In the genomic region with DNA sequence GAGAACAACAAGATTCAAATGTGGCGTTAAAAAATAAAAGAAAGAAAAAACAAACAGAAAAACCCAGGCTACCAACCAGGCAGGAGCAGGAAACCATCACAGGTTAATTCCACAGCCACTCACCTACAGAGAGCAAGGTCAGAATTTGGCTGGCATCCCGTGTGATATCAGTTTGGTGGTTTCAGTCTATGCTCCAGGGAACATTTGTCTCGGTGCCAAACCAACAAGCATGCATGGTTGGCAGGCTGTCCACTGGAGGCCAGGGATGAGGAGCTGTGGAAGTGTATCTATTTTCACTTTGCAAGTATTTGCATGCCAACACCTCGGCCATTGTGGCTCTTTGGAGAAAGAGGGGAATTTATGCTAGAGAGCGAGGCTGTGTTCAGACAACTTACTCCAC, we compare ENCODE assay signal across 12 cellular contexts. TPM values are rescaled to one million over a fixed set of nuclear protein-coding genes. Genes with fewer than 3 reads are reported as not detected.
DNase-seq lines count a peak whose midpoint lies in the region; ATAC-seq lines count a peak whose summit lies in the region.
"Had no signal": no experiment of that assay in that cellular context is flagged by ENCODE, and none has a peak within 500 bp of the region (broad histone marks: within the 10 kb centered on the region; RNA-seq: fewer than 3 reads in every experiment).

No MANE protein-coding gene starts in this region.

- H3K27me3 Mint-ChIP-seq in T-helper 2 cell treated with Interferon-gamma antibody and Interleukin-4, amounts not matched to agents 5 μg/mL and 100 μg/mL, for 36 hours (ENCODE audit: low read depth): no peaks in the 10 kb centered on the region
- H3K27me3 Mint-ChIP-seq: effector memory CD8-positive, alpha-beta T cell had no signal

- intact Hi-C loops in left ventricle myocardium superior (cut with micrococcal nuclease): no loop called here

- no peak overlapping the region for H3K4me3 Mint-ChIP-seq in T-helper 2 cell treated with Interferon-gamma antibody and Interleukin-4, amounts not matched to agents 5 μg/mL and 100 μg/mL, for 36 hours
- H3K4me3 Mint-ChIP-seq: effector memory CD8-positive, alpha-beta T cell; neural crest cell had no signal

- in situ Hi-C loops in ACHN (cut with HindIII; ENCODE audit: low pct_ligation_motif_present, low pct_unique_long_range_greater_than_20kb, low sequenced_read_pairs): no loop called here

- no peaks in the 10 kb centered on the region for H3K4me1 Mint-ChIP-seq in T-helper 2 cell treated with Interferon-gamma antibody and Interleukin-4, amounts not matched to agents 5 μg/mL and 100 μg/mL, for 36 hours (ENCODE audit: low read depth)
- H3K4me1 Mint-ChIP-seq: neural crest cell had no signal

- H3K9me3 Mint-ChIP-seq in T-helper 2 cell treated with Interferon-gamma antibody and Interleukin-4, amounts not matched to agents 5 μg/mL and 100 μg/mL, for 36 hours: no peaks in the 10 kb centered on the region
- H3K9me3 Mint-ChIP-seq: neural crest cell had no signal

- H3K27ac Mint-ChIP-seq in T-helper 2 cell treated with Interferon-gamma antibody and Interleukin-4, amounts not matched to agents 5 μg/mL and 100 μg/mL, for 36 hours: no peak overlapping the region
- H3K27ac Mint-ChIP-seq: effector memory CD8-positive, alpha-beta T cell had no signal

- no peaks in the 10 kb centered on the region for H3K36me3 Mint-ChIP-seq in T-helper 2 cell treated with Interferon-gamma antibody and Interleukin-4, amounts not matched to agents 5 μg/mL and 100 μg/mL, for 36 hours (ENCODE audit: low read depth)

- ATAC-seq in left ventricle myocardium superior (peak; percentile 96), esophagus mucosa (no peak)
- ATAC-seq: effector memory CD8-positive, alpha-beta T cell; K562 had no signal

- peak; percentile 83 for DNase-seq in ACHN
- DNase-seq in NCI-H1092 treated with DMSO at 0.1 percent for 48 hours (lab: John Stamatoyannopoulos, UW): peak; percentile 94
- peak; percentile 69 for DNase-seq in SW480 (ENCODE audit: low spot score)
- peak; percentile 78 for DNase-seq in left ventricle myocardium superior
- no peak for DNase-seq in T-helper 2 cell treated with Interferon-gamma antibody and Interleukin-4, amounts not matched to agents 5 μg/mL and 100 μg/mL, for 36 hours (ENCODE audit: low spot score)
- DNase-seq in stimulated activated CD4-positive, alpha-beta T cell treated with anti-CD3 and anti-CD28 coated beads, Interleukin-15, amount 100 ng/mL, for 24 hours: no peak
- no peak for DNase-seq in stimulated activated CD8-positive, alpha-beta memory T cell treated with anti-CD3 and anti-CD28 coated beads, Interleukin-4, amount 100 ng/mL, for 48 hours
- DNase-seq: effector memory CD8-positive, alpha-beta T cell; stimulated activated naive CD4-positive, alpha-beta T cell had no signal

RNA-seq across cellular contexts. Expression of gene PROX1, which starts 53.1 kb away (rescaled TPM):
- total RNA-seq in left ventricle myocardium superior: 95.0 TPM
- 0.88 TPM for total RNA-seq in esophagus mucosa

Comparison
In these comparisons a context has a peak if more than half of its experiments do, and no peak if none do; other contexts are left out.
1. DNase-seq: peak in ACHN (single experiment), NCI-H1092 treated with DMSO at 0.1 percent for 48 hours (single experiment), SW480 (single experiment) and left ventricle myocardium superior (single experiment); none in T-helper 2 cell treated with Interferon-gamma antibody and Interleukin-4, amounts not matched to agents 5 μg/mL and 100 μg/mL, for 36 hours (single experiment), stimulated activated CD4-positive, alpha-beta T cell treated with anti-CD3 and anti-CD28 coated beads, Interleukin-15, amount 100 ng/mL, for 24 hours (single experiment) and stimulated activated CD8-positive, alpha-beta memory T cell treated with anti-CD3 and anti-CD28 coated beads, Interleukin-4, amount 100 ng/mL, for 48 hours (single experiment).
2. RNA of gene PROX1, which starts 53.1 kb away (total RNA-seq): 95.0 TPM in left ventricle myocardium superior (single experiment); 0.88 TPM in esophagus mucosa (single experiment); every median in the first group is over 10 times any median in the second.